In genomic region chr11:35030716-35031213, GRCh38 we compare ENCODE assay signal across 9 cellular contexts.
DNase-seq lines count a peak whose midpoint lies in the region; ATAC-seq and TF ChIP-seq lines count a peak whose summit lies in the region.
"Had no signal": no experiment of that assay in that cellular context is flagged by ENCODE, and none has a peak within 500 bp of the region (broad histone marks: within the 10 kb centered on the region; RNA-seq: fewer than 3 reads in every experiment).

No MANE protein-coding gene starts in this region.

- ATAC-seq in stimulated activated naive CD8-positive, alpha-beta T cell treated with anti-CD3 and anti-CD28 coated beads, Interleukin-15, amount 100 ng/mL, for 72 hours, result peak; percentile 74
- ATAC-seq in HG03442 (IDR thresholded peaks at IDR 0.05; ENCODE audit: unreplicated experiment) (no peak), GM18502 (IDR thresholded peaks at IDR 0.05; ENCODE audit: poor library complexity, unreplicated experiment) (no peak)

- no peaks in the 10 kb centered on the region for H3K27me3 Mint-ChIP-seq in activated CD4-positive, alpha-beta memory T cell treated with anti-CD3 and anti-CD28 coated beads for 36 hours
- no peaks in the 10 kb centered on the region for H3K27me3 Mint-ChIP-seq in stimulated activated naive CD8-positive, alpha-beta T cell treated with anti-CD3 and anti-CD28 coated beads, Interleukin-15, amount 100 ng/mL, for 72 hours

- no peak overlapping the region for H3K4me3 ChIP-seq in BJ (ENCODE audit: low read depth, low read length)

- peak; percentile 79 for DNase-seq in BJ (ENCODE audit: low read depth)
- DNase-seq in Kasumi-1 (lab: John Stamatoyannopoulos, UW), result peak; percentile 68 to 75
- peak; percentile 68 for DNase-seq in activated CD4-positive, alpha-beta memory T cell treated with anti-CD3 and anti-CD28 coated beads for 36 hours
- DNase-seq in glomerular visceral epithelial cell (ENCODE audit: extremely low spot score), result peak; percentile 90
- no peak for DNase-seq in stimulated activated naive CD8-positive, alpha-beta T cell treated with anti-CD3 and anti-CD28 coated beads, Interleukin-15, amount 100 ng/mL, for 72 hours
- DNase-seq in NCI-H1105 (lab: John Stamatoyannopoulos, UW), result no peak

- no peaks in the 10 kb centered on the region for H3K36me3 ChIP-seq in BJ (ENCODE audit: control insufficient read depth, insufficient read depth, low read length)

- peaks cover 6% of the 10 kb centered on the region for H3K9me3 Mint-ChIP-seq in activated CD4-positive, alpha-beta memory T cell treated with anti-CD3 and anti-CD28 coated beads for 36 hours
- peaks cover 25 to 29% of the 10 kb centered on the region in 2 donors for H3K9me3 Mint-ChIP-seq in stimulated activated naive CD8-positive, alpha-beta T cell treated with anti-CD3 and anti-CD28 coated beads, Interleukin-15, amount 100 ng/mL, for 72 hours

- no peak for TF ChIP-seq CTCF in BJ (IDR thresholded peaks at IDR 0.05; ENCODE audit: insufficient read depth, low read depth, low read length)

- peaks cover 2% of the 10 kb centered on the region for H3K36me3 Mint-ChIP-seq in activated CD4-positive, alpha-beta memory T cell treated with anti-CD3 and anti-CD28 coated beads for 36 hours
- H3K36me3 Mint-ChIP-seq: brain had no signal

- peak overlapping the region; percentile 90 for H3K27ac Mint-ChIP-seq in activated CD4-positive, alpha-beta memory T cell treated with anti-CD3 and anti-CD28 coated beads for 36 hours
- peak overlapping the region in 1 of 2 donors; percentile 50 for H3K27ac Mint-ChIP-seq in stimulated activated naive CD8-positive, alpha-beta T cell treated with anti-CD3 and anti-CD28 coated beads, Interleukin-15, amount 100 ng/mL, for 72 hours

- peak overlapping the region; percentile 69 for H3K4me3 Mint-ChIP-seq in activated CD4-positive, alpha-beta memory T cell treated with anti-CD3 and anti-CD28 coated beads for 36 hours
- H3K4me3 Mint-ChIP-seq in stimulated activated naive CD8-positive, alpha-beta T cell treated with anti-CD3 and anti-CD28 coated beads, Interleukin-15, amount 100 ng/mL, for 72 hours, result peak overlapping the region; percentile 18 to 57
- H3K4me3 Mint-ChIP-seq: brain had no signal

- CTCF ChIA-PET in BJ (lab: Yijun Ruan, JAX), result interaction anchor here (0.8 to 1.4 kb wide), 3 partner anchors 13 to 109 kb away, joined by 3 to 5 read pairs (median 3); no protein-coding TSS in a partner anchor
- CTCF ChIA-PET in activated CD4-positive, alpha-beta memory T cell treated with anti-CD3 and anti-CD28 coated beads for 36 hours (lab: Charles Lee), result interaction anchor here (0.6 to 1.7 kb wide), 5 partner anchors 10 to 115 kb away, joined by 3 to 8 read pairs (median 4); no protein-coding TSS in a partner anchor

- POLR2A ChIA-PET in BJ (lab: Charles Lee), result interaction anchor here (0.7 kb wide), 1 partner anchor 788 kb away, joined by 15 read pairs; no protein-coding TSS in a partner anchor
- POLR2A ChIA-PET in activated CD4-positive, alpha-beta memory T cell treated with anti-CD3 and anti-CD28 coated beads for 36 hours (lab: Charles Lee), result interaction anchor here (0.5 to 2.2 kb wide), 8 partner anchors 10 to 135 kb away, joined by 3 to 8 read pairs (median 4); no protein-coding TSS in a partner anchor

- H3K27me3 ChIP-seq in BJ (ENCODE audit: control insufficient read depth, insufficient read depth, low read length), result no peaks in the 10 kb centered on the region

- peaks cover 46% of the 10 kb centered on the region for H3K4me1 Mint-ChIP-seq in activated CD4-positive, alpha-beta memory T cell treated with anti-CD3 and anti-CD28 coated beads for 36 hours (ENCODE audit: low read depth)
- peaks cover 44% of the 10 kb centered on the region for H3K4me1 Mint-ChIP-seq in stimulated activated naive CD8-positive, alpha-beta T cell treated with anti-CD3 and anti-CD28 coated beads, Interleukin-15, amount 100 ng/mL, for 72 hours

- intact Hi-C loops in activated CD4-positive, alpha-beta memory T cell treated with anti-CD3 and anti-CD28 coated beads for 36 hours (cut with micrococcal nuclease), result loop anchor here (1.0 kb wide), 4 partner anchors 10 to 135 kb away; no protein-coding TSS in a partner anchor

Comparison
In these comparisons a context has a peak if more than half of its experiments do, and no peak if none do; other contexts are left out.
1. DNase-seq: peak in BJ (single experiment), Kasumi-1 (2 of 2), activated CD4-positive, alpha-beta memory T cell treated with anti-CD3 and anti-CD28 coated beads for 36 hours (single experiment) and glomerular visceral epithelial cell (single experiment); none in stimulated activated naive CD8-positive, alpha-beta T cell treated with anti-CD3 and anti-CD28 coated beads, Interleukin-15, amount 100 ng/mL, for 72 hours (0 of 2) and NCI-H1105 (single experiment).